Comparison of ENCODE assay signal across 8 cellular contexts in genomic region chr17:82228278-82228841, GRCh38. TPM values are rescaled to one million over a fixed set of nuclear protein-coding genes. Genes with fewer than 3 reads are reported as not detected.
DNase-seq lines count a peak whose midpoint lies in the region; ATAC-seq and TF ChIP-seq lines count a peak whose summit lies in the region.

No MANE protein-coding gene starts in this region.

- no peaks in the 10 kb centered on the region for H3K9me3 Mint-ChIP-seq in activated CD4-positive, alpha-beta T cell treated with anti-CD3 and anti-CD28 coated beads, Interleukin-2, amount 10 ng/mL, durations not matched to agents 7 days and 5 days
- H3K9me3 Mint-ChIP-seq in neural progenitor cell: peaks cover 5% of the 10 kb centered on the region

- H3K79me2 ChIP-seq in neural progenitor cell (ENCODE audit: low read depth): no peaks in the 10 kb centered on the region

- DNase-seq in activated CD4-positive, alpha-beta T cell treated with anti-CD3 and anti-CD28 coated beads, Interleukin-2, amount 10 ng/mL, durations not matched to agents 7 days and 5 days: peak; percentile 74
- DNase-seq in epithelial cell of proximal tubule (ENCODE audit: low read depth): no peak
- peak; percentile 57 for DNase-seq in neural progenitor cell (ENCODE audit: low spot score)
- no peak for DNase-seq in G401 (ENCODE audit: low spot score)

- peaks cover 39% of the 10 kb centered on the region for H3F3A ChIP-seq in neural progenitor cell (ENCODE audit: low read depth)

- H3K27ac Mint-ChIP-seq in activated CD4-positive, alpha-beta T cell treated with anti-CD3 and anti-CD28 coated beads, Interleukin-2, amount 10 ng/mL, durations not matched to agents 7 days and 5 days: peak overlapping the region; percentile 94
- no peak overlapping the region for H3K27ac Mint-ChIP-seq in neural progenitor cell

- peak overlapping the region; percentile 75 for H3K4me2 ChIP-seq in neural progenitor cell

- H3K4me3 ChIP-seq in epithelial cell of proximal tubule (ENCODE audit: low read depth, low read length) (peak overlapping the region; percentile 98), neural progenitor cell (peak overlapping the region; percentile 60)

- no peaks in the 10 kb centered on the region for H3K27me3 Mint-ChIP-seq in activated CD4-positive, alpha-beta T cell treated with anti-CD3 and anti-CD28 coated beads, Interleukin-2, amount 10 ng/mL, durations not matched to agents 7 days and 5 days
- H3K27me3 Mint-ChIP-seq in neural progenitor cell (ENCODE audit: insufficient read depth, low read depth): peaks cover 25% of the 10 kb centered on the region

- peaks cover 72% of the 10 kb centered on the region for H3K27me3 ChIP-seq in neural progenitor cell

- H3K9me3 ChIP-seq in neural progenitor cell (ENCODE audit: low read depth): no peaks in the 10 kb centered on the region

- peak overlapping the region; percentile 86 for H3K4me3 Mint-ChIP-seq in activated CD4-positive, alpha-beta T cell treated with anti-CD3 and anti-CD28 coated beads, Interleukin-2, amount 10 ng/mL, durations not matched to agents 7 days and 5 days
- peak overlapping the region; percentile 68 for H3K4me3 Mint-ChIP-seq in neural progenitor cell

- TF ChIP-seq POLR2A in GM18505 (IDR thresholded peaks at IDR 0.05; ENCODE audit: borderline replicate concordance, extremely low read depth, insufficient read depth, insufficient read length): peak; percentile 42

- peak; percentile 24 for ATAC-seq in GM18505 (IDR thresholded peaks at IDR 0.05; ENCODE audit: unreplicated experiment)
- ATAC-seq in HG03196 (IDR thresholded peaks at IDR 0.05; ENCODE audit: unreplicated experiment): peak; percentile 31
- no peak for ATAC-seq in GM18520 (IDR thresholded peaks at IDR 0.05; ENCODE audit: unreplicated experiment)
- ATAC-seq in HG02840 (IDR thresholded peaks at IDR 0.05; ENCODE audit: low FRiP score, unreplicated experiment): no peak

- no peaks in the 10 kb centered on the region for H3K36me3 ChIP-seq in neural progenitor cell

- H4K20me1 ChIP-seq in neural progenitor cell (ENCODE audit: low read depth): peaks cover 32% of the 10 kb centered on the region

- peaks cover 11% of the 10 kb centered on the region for H3K4me1 Mint-ChIP-seq in activated CD4-positive, alpha-beta T cell treated with anti-CD3 and anti-CD28 coated beads, Interleukin-2, amount 10 ng/mL, durations not matched to agents 7 days and 5 days
- H3K4me1 Mint-ChIP-seq in neural progenitor cell: peaks cover 5% of the 10 kb centered on the region

- POLR2A ChIA-PET in activated CD4-positive, alpha-beta T cell treated with anti-CD3 and anti-CD28 coated beads, Interleukin-2, amount 10 ng/mL, durations not matched to agents 7 days and 5 days (lab: Charles Lee): no interaction called here

- peaks cover 21% of the 10 kb centered on the region for H3K4me1 ChIP-seq in neural progenitor cell

- peak overlapping the region; percentile 87 for H2AFZ ChIP-seq in neural progenitor cell (replicated peaks)

- H3K36me3 Mint-ChIP-seq in activated CD4-positive, alpha-beta T cell treated with anti-CD3 and anti-CD28 coated beads, Interleukin-2, amount 10 ng/mL, durations not matched to agents 7 days and 5 days (ENCODE audit: low read depth): peaks cover 5% of the 10 kb centered on the region
- no peaks in the 10 kb centered on the region for H3K36me3 Mint-ChIP-seq in neural progenitor cell

- no peak for TF ChIP-seq CTCF in epithelial cell of proximal tubule (conservative IDR thresholded peaks at IDR 0.05; ENCODE audit: low read depth, low read length)
- TF ChIP-seq CTCF in neural progenitor cell (IDR thresholded peaks at IDR 0.05): no peak

- no peak overlapping the region for H3K27ac ChIP-seq in neural progenitor cell

- no peak overlapping the region for H3K9ac ChIP-seq in neural progenitor cell

- in situ Hi-C loops in G401 (cut with HindIII; ENCODE audit: low sequenced_read_pairs): no loop called here

- CTCF ChIA-PET in activated CD4-positive, alpha-beta T cell treated with anti-CD3 and anti-CD28 coated beads, Interleukin-2, amount 10 ng/mL, durations not matched to agents 7 days and 5 days (lab: Charles Lee): interaction anchor here (0.6 to 1.6 kb wide), 4 partner anchors 8 to 312 kb away, joined by 3 to 5 read pairs (median 4); no protein-coding TSS in a partner anchor

RNA-seq across cellular contexts. Expression of gene SLC16A3, which starts 0.5 kb away (rescaled TPM):
- total RNA-seq in activated CD4-positive, alpha-beta T cell treated with anti-CD3 and anti-CD28 coated beads, Interleukin-2, amount 10 ng/mL, durations not matched to agents 7 days and 5 days: 100 to 1,000 TPM; 104 to 140 TPM
- 169 and 190 TPM in 2 replicates for total RNA-seq in epithelial cell of proximal tubule
- 21.0 and 82.9 TPM in 2 replicates for total RNA-seq in neural progenitor cell (ENCODE audit: low replicate concordance)
- 280 and 292 TPM in 2 replicates for total RNA-seq in G401 (2014; rRNA removed; shearing (Covaris generic))

RNA-seq across cellular contexts. Expression of gene CCDC57, which starts 15.7 kb away (rescaled TPM):
- 10 to 100 TPM; 60.5 to 69.7 TPM for total RNA-seq in activated CD4-positive, alpha-beta T cell treated with anti-CD3 and anti-CD28 coated beads, Interleukin-2, amount 10 ng/mL, durations not matched to agents 7 days and 5 days
- total RNA-seq in epithelial cell of proximal tubule (10.5 and 10.8 TPM in 2 replicates), neural progenitor cell (ENCODE audit: low replicate concordance) (15.0 and 29.8 TPM in 2 replicates)
- total RNA-seq in G401 (2014; rRNA removed; shearing (Covaris generic)): 16.6 and 22.1 TPM in 2 replicates

RNA-seq across cellular contexts. Expression of gene CSNK1D, which starts 45.1 kb away (rescaled TPM):
- 100 to 1,000 TPM; 115 to 142 TPM for total RNA-seq in activated CD4-positive, alpha-beta T cell treated with anti-CD3 and anti-CD28 coated beads, Interleukin-2, amount 10 ng/mL, durations not matched to agents 7 days and 5 days
- total RNA-seq in epithelial cell of proximal tubule: 32.0 and 54.1 TPM in 2 replicates
- total RNA-seq in neural progenitor cell (ENCODE audit: low replicate concordance): 41.5 and 60.7 TPM in 2 replicates
- total RNA-seq in G401 (2014; rRNA removed; shearing (Covaris generic)): 83.1 and 87.7 TPM in 2 replicates

Comparison
In these comparisons a context has a peak if more than half of its experiments do, and no peak if none do; other contexts are left out.
1. ATAC-seq: peak in GM18505 (single experiment) and HG03196 (single experiment); none in GM18520 (single experiment) and HG02840 (single experiment).
2. DNase-seq: peak in activated CD4-positive, alpha-beta T cell treated with anti-CD3 and anti-CD28 coated beads, Interleukin-2, amount 10 ng/mL, durations not matched to agents 7 days and 5 days (single experiment) and neural progenitor cell (single experiment); none in epithelial cell of proximal tubule (single experiment) and G401 (single experiment).